ENCODE assay signal across 18 cellular contexts in the genomic region with DNA sequence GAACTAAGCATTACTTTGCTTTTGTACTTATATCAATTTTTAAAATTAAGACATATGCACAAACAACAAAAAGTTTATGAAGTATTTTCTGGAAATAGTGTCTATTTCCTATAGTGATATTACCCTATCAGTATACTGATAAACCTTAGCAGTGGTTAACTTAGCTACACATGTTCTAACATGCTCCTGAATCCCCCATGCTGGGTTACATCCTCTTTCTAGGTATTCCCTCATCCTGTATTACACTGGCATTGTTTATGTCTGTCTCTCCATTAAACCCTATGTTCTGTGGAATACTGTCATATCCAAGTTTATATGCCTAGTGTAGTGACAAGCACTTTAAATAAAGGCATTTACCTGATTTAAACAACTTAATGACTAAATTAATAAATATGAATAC.
"Had no signal": no experiment of that assay in that cellular context is flagged by ENCODE, and none has a peak within 500 bp of the region (broad histone marks: within the 10 kb centered on the region; RNA-seq: fewer than 3 reads in every experiment).

No MANE protein-coding gene starts in this region.

- FAIRE-seq: endometrium had no signal

- DNase-seq: activated CD4-positive, alpha-beta T cell treated with anti-CD3 and anti-CD28 coated beads, Interleukin-2, amount 10 ng/mL, durations not matched to agents 7 days and 5 days; activated CD8-positive, alpha-beta T cell treated with anti-CD3 and anti-CD28 coated beads, Interleukin-2, amount 10 ng/mL, durations not matched to agents 7 days and 5 days; activated naive CD4-positive, alpha-beta T cell treated with Interleukin-2 at 50 U/mL for 16 hours; activated naive CD8-positive, alpha-beta T cell treated with anti-CD3 and anti-CD28 coated beads, Interleukin-2, amount 10 ng/mL, durations not matched to agents 7 days and 5 days; activated T-cell treated with anti-CD3 and anti-CD28 coated beads, Interleukin-2, amount 50 U/mL, for 24 hours; body of pancreas; mesendoderm; naive thymus-derived CD8-positive, alpha-beta T cell; T1000 had no signal

- ATAC-seq: activated CD8-positive, alpha-beta T cell treated with anti-CD3 and anti-CD28 coated beads, Interleukin-2, amount 10 ng/mL, durations not matched to agents 7 days and 5 days; body of pancreas; naive thymus-derived CD8-positive, alpha-beta T cell had no signal

- H3K4me3 ChIP-seq: prostate gland, suprapubic skin had no signal

- H3K27me3 ChIP-seq: body of pancreas, esophagus muscularis mucosa, right atrium auricular region, suprapubic skin, vagina had no signal

- H3K9me3 Mint-ChIP-seq: activated CD4-positive, alpha-beta T cell treated with anti-CD3 and anti-CD28 coated beads, Interleukin-2, amount 10 ng/mL, durations not matched to agents 7 days and 5 days; activated T-cell treated with anti-CD3 and anti-CD28 coated beads, Interleukin-2, amount 50 U/mL, for 24 hours; activated T-helper 2 cell treated with anti-CD3 and anti-CD28 coated beads, Interferon-gamma antibody, Interleukin-2, Interleukin-4, amounts not matched to agents 10 μg/mL and 5 μg/mL and 100 μg/mL, durations not matched to agents 14 hours and 24 hours and 36 hours; naive thymus-derived CD8-positive, alpha-beta T cell; stimulated activated naive CD8-positive, alpha-beta T cell treated with anti-CD3 and anti-CD28 coated beads, Interleukin-15, Interleukin-2, amounts not matched to agents 100 ng/mL and 50 ng/mL, for 24 hours had no signal

- H3K9me3 ChIP-seq: body of pancreas, esophagus muscularis mucosa, prostate gland, right atrium auricular region, suprapubic skin, vagina had no signal

- H3K4me1 ChIP-seq: prostate gland had no signal

- H3K36me3 ChIP-seq: esophagus muscularis mucosa, prostate gland, right atrium auricular region, suprapubic skin, vagina had no signal

- H3K27ac ChIP-seq: body of pancreas, coronary artery, esophagus muscularis mucosa, prostate gland, right atrium auricular region, suprapubic skin, vagina had no signal
